23 cellular contexts compared by ENCODE assay signal in the genomic region with DNA sequence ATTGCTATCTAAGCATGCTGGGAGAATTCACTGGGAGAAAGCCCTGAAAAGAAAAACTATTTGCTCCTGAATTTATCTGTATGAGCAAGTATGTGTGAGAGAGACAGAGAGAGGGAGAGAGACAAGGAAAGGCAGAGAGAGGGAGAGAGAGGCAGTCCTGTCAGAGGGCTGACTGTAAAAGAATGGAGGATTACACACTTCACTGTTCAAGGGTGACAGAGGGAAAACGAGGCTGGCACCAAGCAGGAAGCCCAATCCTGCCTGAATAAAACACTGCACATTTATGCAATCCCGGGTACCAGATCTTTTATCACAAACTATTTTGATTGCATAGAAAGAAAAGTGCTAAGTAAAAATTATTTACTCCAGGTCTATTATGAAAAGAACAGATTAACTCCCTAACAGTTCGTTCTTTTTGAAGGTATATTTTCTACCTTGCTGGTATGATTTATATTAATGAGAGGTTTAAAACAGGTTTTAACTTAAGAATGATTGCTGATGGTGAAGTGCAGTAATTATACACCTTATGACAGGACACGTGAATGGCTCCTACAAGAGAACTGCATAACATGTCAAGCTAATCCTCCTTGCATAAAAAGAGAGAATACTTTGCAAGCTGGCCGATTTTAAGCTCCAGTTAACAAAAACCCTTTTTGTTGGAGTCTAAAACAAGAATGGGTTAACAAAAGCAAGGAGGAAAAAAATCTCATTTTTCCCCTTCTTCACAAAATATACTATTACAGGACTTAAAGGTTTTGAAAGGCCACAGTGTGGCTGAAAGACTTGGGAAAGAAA.
"Had no signal": no experiment of that assay in that cellular context is flagged by ENCODE, and none has a peak within 500 bp of the region (broad histone marks: within the 10 kb centered on the region; RNA-seq: fewer than 3 reads in every experiment).

No MANE protein-coding gene starts in this region.

- H2AFZ ChIP-seq: hepatocyte had no signal

- H3K9me3 Mint-ChIP-seq: activated naive CD8-positive, alpha-beta T cell treated with anti-CD3 and anti-CD28 coated beads for 36 hours; activated T-cell treated with anti-CD3 and anti-CD28 coated beads, Interleukin-2, amount 50 U/mL, for 4 hours; activated T-helper 2 cell treated with anti-CD3 and anti-CD28 coated beads, Interferon-gamma antibody, Interleukin-2, Interleukin-4, amounts not matched to agents 10 μg/mL and 5 μg/mL and 100 μg/mL, durations not matched to agents 14 hours and 24 hours and 36 hours; natural killer cell treated with Interleukin-12 subunit alpha and Interleukin-12 subunit beta and Interleukin-15 and Interleukin-18, amount 100 ng/mL, for 72 hours; WTC11 had no signal

- H3K27ac Mint-ChIP-seq: activated naive CD8-positive, alpha-beta T cell treated with anti-CD3 and anti-CD28 coated beads for 36 hours; activated T-helper 2 cell treated with anti-CD3 and anti-CD28 coated beads, Interferon-gamma antibody, Interleukin-2, Interleukin-4, amounts not matched to agents 10 μg/mL and 5 μg/mL and 100 μg/mL, durations not matched to agents 14 hours and 24 hours and 36 hours; immature natural killer cell; natural killer cell treated with Interleukin-12 subunit alpha and Interleukin-12 subunit beta and Interleukin-15 and Interleukin-18, amount 100 ng/mL, for 72 hours; WTC11 had no signal

- DNase-seq: activated CD4-positive, alpha-beta T cell treated with anti-CD3 and anti-CD28 coated beads, Interleukin-2, amount 50 U/mL, for 48 hours; activated CD8-positive, alpha-beta memory T cell treated with anti-CD3 and anti-CD28 coated beads, Interleukin-2, amount 50 U/mL, for 48 hours; activated naive CD4-positive, alpha-beta T cell treated with Interleukin-2 at 50 U/mL for 16 hours; activated naive CD8-positive, alpha-beta T cell treated with anti-CD3 and anti-CD28 coated beads for 36 hours; activated T-cell treated with anti-CD3 and anti-CD28 coated beads, Interleukin-2, amount 50 U/mL, for 4 hours; colonic mucosa; dorsolateral prefrontal cortex; glutamatergic neuron; immature natural killer cell; left ventricle myocardium superior; mammary epithelial cell; midbrain; nucleus accumbens; posterior cingulate gyrus; stimulated activated CD4-positive, alpha-beta T cell treated with anti-CD3 and anti-CD28 coated beads, Interleukin-4, amount 100 ng/mL, for 24 hours; stimulated activated naive CD8-positive, alpha-beta T cell treated with anti-CD3 and anti-CD28 coated beads, Interleukin-15, Interleukin-2, amounts not matched to agents 100 U/mL and 50 U/mL, for 24 hours; T1000; tibial artery had no signal

- H3K27me3 Mint-ChIP-seq: activated naive CD8-positive, alpha-beta T cell treated with anti-CD3 and anti-CD28 coated beads for 36 hours; natural killer cell treated with Interleukin-12 subunit alpha and Interleukin-12 subunit beta and Interleukin-15 and Interleukin-18, amount 100 ng/mL, for 72 hours had no signal

- H3K4me3 Mint-ChIP-seq: activated naive CD8-positive, alpha-beta T cell treated with anti-CD3 and anti-CD28 coated beads for 36 hours; activated T-cell treated with anti-CD3 and anti-CD28 coated beads, Interleukin-2, amount 50 U/mL, for 4 hours; immature natural killer cell; natural killer cell treated with Interleukin-12 subunit alpha and Interleukin-12 subunit beta and Interleukin-15 and Interleukin-18, amount 100 ng/mL, for 72 hours; WTC11 had no signal

- H3K4me1 ChIP-seq: colonic mucosa had no signal

- H3K36me3 Mint-ChIP-seq: activated naive CD8-positive, alpha-beta T cell treated with anti-CD3 and anti-CD28 coated beads for 36 hours; immature natural killer cell; natural killer cell treated with Interleukin-12 subunit alpha and Interleukin-12 subunit beta and Interleukin-15 and Interleukin-18, amount 100 ng/mL, for 72 hours; WTC11 had no signal

- H3K27ac ChIP-seq: colonic mucosa, esophagus muscularis mucosa, hepatocyte, tibial artery had no signal

- H3K36me3 ChIP-seq: colonic mucosa had no signal

- H3K4me3 ChIP-seq: colonic mucosa, dorsolateral prefrontal cortex, esophagus muscularis mucosa, hepatocyte, tibial artery had no signal

- H3K4me2 ChIP-seq: hepatocyte had no signal

- H3K27me3 ChIP-seq: colonic mucosa, dorsolateral prefrontal cortex, esophagus muscularis mucosa, hepatocyte, tibial artery had no signal

- ATAC-seq: activated T-cell treated with anti-CD3 and anti-CD28 coated beads, Interleukin-2, amount 50 U/mL, for 4 hours; left ventricle myocardium superior; natural killer cell treated with Interleukin-12 subunit alpha and Interleukin-12 subunit beta and Interleukin-15 and Interleukin-18, amount 100 ng/mL, for 72 hours; stimulated activated naive CD8-positive, alpha-beta T cell treated with anti-CD3 and anti-CD28 coated beads, Interleukin-15, Interleukin-2, amounts not matched to agents 100 U/mL and 50 U/mL, for 24 hours; WTC11 had no signal

- H3K4me1 Mint-ChIP-seq: activated naive CD8-positive, alpha-beta T cell treated with anti-CD3 and anti-CD28 coated beads for 36 hours; immature natural killer cell had no signal
